In genomic region chr13:113810640-113811039, GRCh38 we compare ENCODE assay signal across 28 cellular contexts.
"Had no signal": no experiment of that assay in that cellular context is flagged by ENCODE, and none has a peak within 500 bp of the region (broad histone marks: within the 10 kb centered on the region; RNA-seq: fewer than 3 reads in every experiment).

No MANE protein-coding gene starts in this region.

- ATAC-seq: heart right ventricle; left colon; left ventricle myocardium superior; lower lobe of right lung; naive thymus-derived CD8-positive, alpha-beta T cell; pancreas; sciatic nerve; stimulated activated naive CD8-positive, alpha-beta T cell treated with anti-CD3 and anti-CD28 coated beads, Interleukin-15, Interleukin-2, amounts not matched to agents 100 U/mL and 50 U/mL, for 24 hours had no signal

- H3K27ac ChIP-seq: colonic mucosa, esophagus squamous epithelium, heart right ventricle, lower lobe of right lung, neutrophil, pancreas, testis, tibial nerve, upper lobe of left lung had no signal

- H3K27me3 ChIP-seq: colonic mucosa, esophagus squamous epithelium, heart right ventricle, neutrophil, pancreas, testis, tibial nerve, upper lobe of left lung had no signal

- H3K4me1 Mint-ChIP-seq: endodermal cell had no signal

- H3K4me3 ChIP-seq: colonic mucosa, esophagus squamous epithelium, heart right ventricle, lower lobe of right lung, pancreas, smooth muscle cell, testis, tibial nerve, upper lobe of left lung had no signal

- DNase-seq: colonic mucosa; effector CD8-positive, alpha-beta T cell; endodermal cell; esophagus squamous epithelium; foreskin melanocyte; glutamatergic neuron; heart right ventricle; hippocampal formation; kidney glomerular epithelial cell; left colon; left ventricle myocardium superior; lower lobe of right lung; naive thymus-derived CD8-positive, alpha-beta T cell; nephron progenitor cell; retina; stimulated activated CD4-positive, alpha-beta T cell treated with anti-CD3 and anti-CD28 coated beads, Interleukin-2, amount 100 ng/mL, for 24 hours; stimulated activated CD4-positive, alpha-beta T cell treated with anti-CD3 and anti-CD28 coated beads, Interleukin-4, amount 100 ng/mL, for 24 hours; stimulated activated naive CD8-positive, alpha-beta T cell treated with anti-CD3 and anti-CD28 coated beads, Interleukin-15, Interleukin-2, amounts not matched to agents 100 U/mL and 50 U/mL, for 24 hours; substantia nigra; testis had no signal

- H3K4me1 ChIP-seq: colonic mucosa had no signal

- H3K9me3 ChIP-seq: colonic mucosa, esophagus squamous epithelium, lower lobe of right lung, pancreas, testis had no signal

- H3K27ac Mint-ChIP-seq: dendritic cell treated with granulocyte-macrophage colony-stimulating factor and Interleukin-4, amounts not matched to agents 40 ng/mL and 50 ng/mL, for 4 days; endodermal cell; naive thymus-derived CD8-positive, alpha-beta T cell; nephron progenitor cell; stimulated activated memory B cell treated with anti-CD40 and anti-IgM and Interleukin-4, amounts not matched to agents 10 μg/mL and 1 μg/mL and 100 μg/mL, for 72 hours had no signal

- H3K27me3 Mint-ChIP-seq: stimulated activated memory B cell treated with anti-CD40 and anti-IgM and Interleukin-4, amounts not matched to agents 10 μg/mL and 1 μg/mL and 100 μg/mL, for 72 hours had no signal

- H3K36me3 ChIP-seq: colonic mucosa, esophagus squamous epithelium, lower lobe of right lung, neutrophil, pancreas, tibial nerve, upper lobe of left lung had no signal

- H3K4me3 Mint-ChIP-seq: dendritic cell treated with granulocyte-macrophage colony-stimulating factor and Interleukin-4, amounts not matched to agents 40 ng/mL and 50 ng/mL, for 4 days; endodermal cell; naive thymus-derived CD8-positive, alpha-beta T cell; nephron progenitor cell; stimulated activated memory B cell treated with anti-CD40 and anti-IgM and Interleukin-4, amounts not matched to agents 10 μg/mL and 1 μg/mL and 100 μg/mL, for 72 hours had no signal
